Comparison of ENCODE assay signal across 10 cellular contexts in the genomic region with DNA sequence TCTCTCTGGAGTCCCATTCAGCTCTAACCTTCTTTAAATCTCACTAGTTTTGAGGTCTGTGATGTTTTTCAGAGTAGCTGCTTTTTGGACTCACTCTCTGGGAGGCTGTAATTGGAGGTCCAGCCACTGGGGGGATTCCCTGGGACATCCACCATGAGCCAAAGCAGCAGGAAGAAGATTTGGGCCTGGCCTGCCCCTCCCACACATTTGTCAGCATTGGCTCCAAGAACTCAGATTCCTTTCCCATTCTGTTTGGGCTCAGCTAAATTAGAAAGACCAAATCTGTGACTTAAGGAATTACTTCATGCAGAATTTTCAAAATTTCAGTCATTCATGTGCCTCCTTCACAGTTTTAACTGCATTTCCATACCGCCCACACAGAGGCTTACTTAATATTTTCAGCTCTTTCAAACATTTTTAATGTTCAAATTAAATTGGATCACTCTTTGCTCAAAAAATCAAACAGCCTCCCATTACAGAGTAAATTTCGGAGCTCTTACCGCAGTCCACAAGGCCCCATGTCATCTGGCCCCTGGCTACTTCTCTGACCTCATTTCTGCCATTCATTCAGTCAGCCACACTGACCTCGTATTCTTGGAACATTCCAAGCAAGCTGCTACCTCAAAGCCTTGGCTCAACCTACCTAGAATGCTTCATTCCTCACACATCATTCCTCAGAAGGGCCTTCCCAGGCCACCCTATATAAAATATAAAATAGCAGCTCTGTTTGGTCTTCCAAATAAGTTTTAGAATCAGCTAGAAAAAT. TPM values are rescaled to one million over a fixed set of nuclear protein-coding genes. Genes with fewer than 3 reads are reported as not detected.
DNase-seq lines count a peak whose midpoint lies in the region; ATAC-seq, FAIRE-seq and TF ChIP-seq lines count a peak whose summit lies in the region.
"Had no signal": no experiment of that assay in that cellular context is flagged by ENCODE, and none has a peak within 500 bp of the region (broad histone marks: within the 10 kb centered on the region; RNA-seq: fewer than 3 reads in every experiment).

No MANE protein-coding gene starts in this region.

- TF ChIP-seq POLR2A in GM18505 (IDR thresholded peaks at IDR 0.05; ENCODE audit: borderline replicate concordance, extremely low read depth, insufficient read depth, insufficient read length) (no peak), prostate gland (IDR thresholded peaks at IDR 0.05) (no peak)

- no peak overlapping the region for H3K27ac ChIP-seq in brain microvascular endothelial cell
- peak overlapping the region in 1 of 2 donors; percentile 13 for H3K27ac ChIP-seq in left lung
- H3K27ac ChIP-seq in prostate gland: no peak overlapping the region
- H3K27ac ChIP-seq: parathyroid adenoma had no signal

- in situ Hi-C loops in ACHN (cut with HindIII; ENCODE audit: low pct_ligation_motif_present, low pct_unique_long_range_greater_than_20kb, low sequenced_read_pairs): no loop called here
- in situ Hi-C loops in brain microvascular endothelial cell (cut with HindIII; ENCODE audit: low pct_ligation_motif_present, low sequenced_read_pairs): no loop called here

- 71% methylated on average over 4 of the region's 4 CpGs for WGBS in prostate gland

- DNase-seq in ACHN: peak; percentile 20
- no peak for DNase-seq in HTR-8/SVneo (ENCODE audit: insufficient read length, low spot score)
- DNase-seq in brain microvascular endothelial cell: peak; percentile 51
- DNase-seq in left lung: no peak
- no peak for DNase-seq in prostate gland (ENCODE audit: low spot score)
- DNase-seq in NCI-H524 treated with DMSO at 0.1 percent for 48 hours (lab: John Stamatoyannopoulos, UW): no peak
- DNase-seq in effector CD8-positive, alpha-beta T cell (lab: John Stamatoyannopoulos, UW): no peak
- DNase-seq: activated naive CD4-positive, alpha-beta T cell had no signal

- intact Hi-C loops in left lung (cut with DNase I): no loop called here
- intact Hi-C loops in prostate gland (cut with DNase I): no loop called here

- H3K36me3 ChIP-seq in brain microvascular endothelial cell (replicated peaks) (no peaks in the 10 kb centered on the region), left lung (no peaks in the 10 kb centered on the region), prostate gland (no peaks in the 10 kb centered on the region)

- FAIRE-seq in HTR-8/SVneo (lab: Jason Lieb, UNC): peak; percentile 16

- H3K4me1 ChIP-seq in left lung: peaks cover 0 to 8% of the 10 kb centered on the region in 2 donors
- H3K4me1 ChIP-seq in prostate gland (replicated peaks): no peaks in the 10 kb centered on the region
- H3K4me1 ChIP-seq: parathyroid adenoma had no signal

- peak; percentile 54 for ATAC-seq in left lung
- ATAC-seq in GM18505 (IDR thresholded peaks at IDR 0.05; ENCODE audit: unreplicated experiment): no peak

- no peaks in the 10 kb centered on the region for H3K9me3 ChIP-seq in left lung
- no peaks in the 10 kb centered on the region for H3K9me3 ChIP-seq in prostate gland

- H3K4me3 ChIP-seq in brain microvascular endothelial cell (ENCODE audit: low read depth, low read length) (no peak overlapping the region), left lung (no peak overlapping the region), prostate gland (no peak overlapping the region)

- TF ChIP-seq CTCF in brain microvascular endothelial cell (IDR thresholded peaks at IDR 0.05; ENCODE audit: low read depth, low read length, missing control alignments) (peak; percentile 66), left lung (IDR thresholded peaks at IDR 0.05) (no peak), prostate gland (IDR thresholded peaks at IDR 0.05) (no peak)

- H3K27me3 ChIP-seq in brain microvascular endothelial cell (replicated peaks) (no peaks in the 10 kb centered on the region), left lung (no peaks in the 10 kb centered on the region), prostate gland (replicated peaks; ENCODE audit: insufficient read depth) (no peaks in the 10 kb centered on the region)

RNA-seq across cellular contexts. Expression of gene RRAS2, which starts 54.5 kb away (rescaled TPM):
- total RNA-seq in left lung (10 to 100 TPM; 44.2 to 51.4 TPM), prostate gland (10 to 100 TPM; 40.5 to 59.6 TPM)

Comparison
In these comparisons a context has a peak if more than half of its experiments do, and no peak if none do; other contexts are left out.
1. DNase-seq: peak in ACHN (single experiment) and brain microvascular endothelial cell (single experiment); none in HTR-8/SVneo (single experiment), left lung (0 of 2), prostate gland (single experiment), NCI-H524 treated with DMSO at 0.1 percent for 48 hours (single experiment) and effector CD8-positive, alpha-beta T cell (single experiment).